Comparison of ENCODE assay signal across 25 cellular contexts in genomic region chr14:32682219-32682618, GRCh38.
A peak's percentile ranks its signal among the peaks of the same experiment; 100 is the strongest.
DNase-seq lines count a peak whose midpoint lies in the region; ATAC-seq and TF ChIP-seq lines count a peak whose summit lies in the region.
"Had no signal": no experiment of that assay in that cellular context is flagged by ENCODE, and none has a peak within 500 bp of the region (broad histone marks: within the 10 kb centered on the region; RNA-seq: fewer than 3 reads in every experiment).

No MANE protein-coding gene starts in this region.

- H3K9me3 ChIP-seq in neuronal stem cell (replicated peaks in 1 of 2; ENCODE audit: control insufficient read depth in 2 of 2, insufficient read depth in 1 of 2, low read depth in 1 of 2, low read length in 2 of 2) = no peaks in the 10 kb centered on the region
- H3K9me3 ChIP-seq: adrenal gland; BLaER1 treated with 17β-estradiol and CSF1 and Interleukin-3, amounts not matched to agents 10 nM and 100 nM; Caco-2; lower lobe of right lung; neutrophil; psoas muscle; SK-N-SH had no signal

- H3K27me3 Mint-ChIP-seq in brain (no peaks in the 10 kb centered on the region), T-cell (peaks cover 0 to 3% of the 10 kb centered on the region in 2 donors)
- H3K27me3 Mint-ChIP-seq: activated CD4-positive, alpha-beta T cell treated with anti-CD3 and anti-CD28 coated beads for 36 hours; activated T-cell treated with anti-CD3 and anti-CD28 coated beads, Interleukin-2, amount 50 U/mL, for 24 hours had no signal

- H3K4me3 Mint-ChIP-seq in brain (no peak overlapping the region), T-cell (no peak overlapping the region)
- H3K4me3 Mint-ChIP-seq: activated CD4-positive, alpha-beta T cell treated with anti-CD3 and anti-CD28 coated beads for 36 hours; activated T-cell treated with anti-CD3 and anti-CD28 coated beads, Interleukin-2, amount 50 U/mL, for 24 hours; H9 had no signal

- no peak overlapping the region for H4K8ac ChIP-seq in neuronal stem cell (ENCODE audit: low read depth, low read length)

- H3K36me3 ChIP-seq in neuronal stem cell (replicated peaks in 1 of 2; ENCODE audit: control insufficient read depth in 2 of 2, insufficient read depth in 2 of 2, low read length in 2 of 2) = no peaks in the 10 kb centered on the region
- H3K36me3 ChIP-seq: adrenal gland; BLaER1 treated with 17β-estradiol and CSF1 and Interleukin-3, amounts not matched to agents 10 nM and 100 nM; lower lobe of right lung; neutrophil had no signal

- no peak overlapping the region for H3K27ac ChIP-seq in neuronal stem cell (replicated peaks; ENCODE audit: low read length)
- H3K27ac ChIP-seq: adrenal gland; BLaER1 treated with 17β-estradiol and CSF1 and Interleukin-3, amounts not matched to agents 10 nM and 100 nM; lower lobe of right lung; neutrophil; psoas muscle had no signal

- H3K4me1 ChIP-seq in neuronal stem cell (ENCODE audit: control insufficient read depth in 2 of 2, insufficient read depth in 1 of 2, low read depth in 1 of 2, low read length in 2 of 2) = peaks cover 5 to 12% of the 10 kb centered on the region in 2 donors
- H3K4me1 ChIP-seq: adrenal gland, Caco-2, lower lobe of right lung, psoas muscle had no signal

- no peaks in the 10 kb centered on the region for H3K9me3 Mint-ChIP-seq in brain
- H3K9me3 Mint-ChIP-seq in T-cell = no peaks in the 10 kb centered on the region
- H3K9me3 Mint-ChIP-seq: activated T-cell treated with anti-CD3 and anti-CD28 coated beads, Interleukin-2, amount 50 U/mL, for 24 hours; H9 had no signal

- peak overlapping the region; percentile 0 for H2AFZ ChIP-seq in neuronal stem cell (ENCODE audit: low read length)

- POLR2A ChIA-PET in T-cell (lab: Charles Lee) = no interaction called here

- H3K18ac ChIP-seq in neuronal stem cell (ENCODE audit: low read length) = no peak overlapping the region

- H3K4me2 ChIP-seq in neuronal stem cell (ENCODE audit: insufficient read depth, low read length, poor library complexity, severe bottlenecking) = no peak overlapping the region
- H3K4me2 ChIP-seq: BLaER1 treated with 17β-estradiol and CSF1 and Interleukin-3, amounts not matched to agents 10 nM and 100 nM; SK-N-SH had no signal

- H3K79me1 ChIP-seq in neuronal stem cell (ENCODE audit: low read depth, low read length) = no peaks in the 10 kb centered on the region

- no peak overlapping the region for H2BK5ac ChIP-seq in neuronal stem cell (ENCODE audit: low read length)

- no peak overlapping the region for H2AK5ac ChIP-seq in neuronal stem cell (ENCODE audit: low read depth, low read length)

- no peak overlapping the region for H2BK12ac ChIP-seq in neuronal stem cell (ENCODE audit: low read length)

- ATAC-seq in T-cell (replicated peaks in 1 of 4) = no peak
- ATAC-seq in GM18873 (IDR thresholded peaks at IDR 0.05; ENCODE audit: low FRiP score, unreplicated experiment) = no peak
- no peak for ATAC-seq in HG03342 (IDR thresholded peaks at IDR 0.05; ENCODE audit: unreplicated experiment)
- ATAC-seq: activated CD4-positive, alpha-beta T cell treated with anti-CD3 and anti-CD28 coated beads for 36 hours; GM12878; lower lobe of right lung had no signal

- H3K27ac Mint-ChIP-seq in brain = peak overlapping the region in 4 of 5 experiments; percentile 7 to 41 (median 24)
- H3K27ac Mint-ChIP-seq in T-cell = no peak overlapping the region
- H3K27ac Mint-ChIP-seq: activated CD4-positive, alpha-beta T cell treated with anti-CD3 and anti-CD28 coated beads for 36 hours; activated T-cell treated with anti-CD3 and anti-CD28 coated beads, Interleukin-2, amount 50 U/mL, for 24 hours; H9 had no signal

- H3K9ac ChIP-seq in neuronal stem cell (ENCODE audit: low read depth, low read length, poor library complexity) = no peak overlapping the region
- H3K9ac ChIP-seq: BLaER1 treated with 17β-estradiol and CSF1 and Interleukin-3, amounts not matched to agents 10 nM and 100 nM; SK-N-SH had no signal

- H2BK15ac ChIP-seq in neuronal stem cell (ENCODE audit: low read length) = no peak overlapping the region

- no peak overlapping the region for H3K4ac ChIP-seq in neuronal stem cell (ENCODE audit: low read length)

- no peak overlapping the region for H2BK120ac ChIP-seq in neuronal stem cell (ENCODE audit: low read depth, low read length)

- no peak overlapping the region for H3K23ac ChIP-seq in neuronal stem cell (ENCODE audit: low read depth, low read length, poor library complexity)

- DNase-seq in NCI-H748 (lab: John Stamatoyannopoulos, UW; ENCODE audit: unreplicated experiment) = peak; percentile 23
- DNase-seq in NCI-H748 treated with DMSO at 0.1 percent for 48 hours (lab: John Stamatoyannopoulos, UW) = no peak
- peak; percentile 77 for DNase-seq in NCI-H2029 (lab: John Stamatoyannopoulos, UW)
- DNase-seq in neuronal stem cell (ENCODE audit: low spot score) = no peak
- DNase-seq in T-cell = no peak
- DNase-seq: activated CD4-positive, alpha-beta T cell treated with anti-CD3 and anti-CD28 coated beads for 36 hours; activated naive CD4-positive, alpha-beta T cell treated with Interleukin-2 at 50 U/mL for 16 hours; activated T-cell treated with anti-CD3 and anti-CD28 coated beads, Interleukin-2, amount 50 U/mL, for 24 hours; Caco-2; H9; islet precursor cell; lower lobe of right lung; MV-4-11; NCI-H1930; NCI-H524; psoas muscle; SK-N-SH; T-helper 2 cell had no signal

- no peak overlapping the region for H3K4me3 ChIP-seq in neuronal stem cell (ENCODE audit: low read length in 2 of 2)
- H3K4me3 ChIP-seq: adrenal gland; BLaER1 treated with 17β-estradiol and CSF1 and Interleukin-3, amounts not matched to agents 10 nM and 100 nM; GM12878; lower lobe of right lung; psoas muscle had no signal

- no peak for TF ChIP-seq CTCF in brain (conservative IDR thresholded peaks at IDR 0.05)

- H3K4me1 Mint-ChIP-seq in brain (peaks cover 24% of the 10 kb centered on the region), T-cell (no peaks in the 10 kb centered on the region)
- H3K4me1 Mint-ChIP-seq: activated CD4-positive, alpha-beta T cell treated with anti-CD3 and anti-CD28 coated beads for 36 hours had no signal

- no peak overlapping the region for H4K91ac ChIP-seq in neuronal stem cell (ENCODE audit: low read depth, low read length, poor library complexity)

- H3K14ac ChIP-seq in neuronal stem cell (ENCODE audit: low read length) = no peak overlapping the region

- CTCF ChIA-PET in T-cell (lab: Charles Lee) = no interaction called here

- no peaks in the 10 kb centered on the region for H3K27me3 ChIP-seq in neuronal stem cell (ENCODE audit: control insufficient read depth in 3 of 3, insufficient read depth in 3 of 3, low read depth in 1 of 3, low read length in 3 of 3)
- H3K27me3 ChIP-seq: adrenal gland; BLaER1 treated with 17β-estradiol and CSF1 and Interleukin-3, amounts not matched to agents 10 nM and 100 nM; neutrophil had no signal

- peaks cover 37% of the 10 kb centered on the region for H3K36me3 Mint-ChIP-seq in brain
- H3K36me3 Mint-ChIP-seq in T-cell = no peaks in the 10 kb centered on the region

- WGBS in neuronal stem cell (ENCODE audit: extremely low coverage in 2 of 2, insufficient read length in 2 of 2, insufficient replicate concordance in 1 of 2), 2 donors = no CpG with 5 or more reads among the region's 3 CpGs

Comparison
In these comparisons a context has a peak if more than half of its experiments do, and no peak if none do; other contexts are left out.
1. DNase-seq: peak in NCI-H748 (single experiment) and NCI-H2029 (single experiment); none in NCI-H748 treated with DMSO at 0.1 percent for 48 hours (single experiment), neuronal stem cell (single experiment) and T-cell (0 of 34).
2. H3K27ac Mint-ChIP-seq: peak in brain (4 of 5); none in T-cell (0 of 2).